In genomic region chr10:31912898-31913847, GRCh38 we compare ENCODE assay signal across 2 cellular contexts.
TF ChIP-seq lines count a peak whose summit lies in the region.

No MANE protein-coding gene starts in this region.

TF ChIP-seq in HCT116, 20 proteins besides CTCF, POLR2A, EP300 and RAD21 (continued from another document):
- TF ChIP-seq ELF1 (IDR thresholded peaks at IDR 0.05; ENCODE audit: borderline replicate concordance, low read depth) = no peak

TF ChIP-seq in WTC11, 78 proteins besides CTCF, POLR2A, EP300 and RAD21:
- TF ChIP-seq ZNF532 (CRISPR knock-in tag; IDR thresholded peaks at IDR 0.05; ENCODE audit: borderline replicate concordance) = no peak
